Comparison of ENCODE assay signal across 8 cellular contexts in genomic region chr1:62439652-62440371, GRCh38. TPM values are rescaled to one million over a fixed set of nuclear protein-coding genes. Genes with fewer than 3 reads are reported as not detected.
DNase-seq lines count a peak whose midpoint lies in the region; ATAC-seq and TF ChIP-seq lines count a peak whose summit lies in the region.

No MANE protein-coding gene starts in this region.

- H3K27me3 ChIP-seq in ACC112 (ENCODE audit: insufficient read depth, low read length) = no peaks in the 10 kb centered on the region
- no peaks in the 10 kb centered on the region for H3K27me3 ChIP-seq in adipocyte (replicated peaks; ENCODE audit: control insufficient read depth, insufficient read depth, low read length)
- H3K27me3 ChIP-seq in foreskin keratinocyte = no peaks in the 10 kb centered on the region

- peaks cover 24% of the 10 kb centered on the region for H3K4me1 ChIP-seq in ACC112 (ENCODE audit: control insufficient read depth, insufficient read depth, low read length, unreplicated experiment)
- H3K4me1 ChIP-seq in adipocyte (ENCODE audit: control insufficient read depth, insufficient read depth, low read length) = peaks cover 16% of the 10 kb centered on the region
- H3K4me1 ChIP-seq in foreskin keratinocyte = peaks cover 9% of the 10 kb centered on the region

- H3K4me3 ChIP-seq in ACC112 (ENCODE audit: low read depth, low read length) = peak overlapping the region; percentile 92
- H3K4me3 ChIP-seq in adipocyte (ENCODE audit: low read length) = peak overlapping the region; percentile 43

- DNase-seq in adipocyte (ENCODE audit: low read depth) = no peak
- no peak for DNase-seq in substantia nigra (lab: John Stamatoyannopoulos, UW)
- DNase-seq in cerebellar cortex (ENCODE audit: low spot score) = no peak
- DNase-seq in foreskin keratinocyte = no peak
- DNase-seq in amniotic stem cell (lab: John Stamatoyannopoulos, UW) = no peak

- peak overlapping the region; percentile 65 for H3K9ac ChIP-seq in adipocyte (ENCODE audit: low read length)

- TF ChIP-seq CTCF in foreskin keratinocyte (conservative IDR thresholded peaks at IDR 0.05) = no peak

- no peak overlapping the region for H2AFZ ChIP-seq in ACC112 (ENCODE audit: low read length, unreplicated experiment)

- H3K27ac ChIP-seq in ACC112 (ENCODE audit: low read depth, low read length) (no peak overlapping the region), substantia nigra (ENCODE audit: low read depth, low read length, poor library complexity, severe bottlenecking) (no peak overlapping the region), foreskin keratinocyte (no peak overlapping the region)

- peaks cover 31% of the 10 kb centered on the region for H3K36me3 ChIP-seq in ACC112 (ENCODE audit: insufficient read depth, low read length)
- peaks cover 22% of the 10 kb centered on the region for H3K36me3 ChIP-seq in adipocyte (ENCODE audit: control insufficient read depth, insufficient read depth, low read length, severe bottlenecking)

- peaks cover 74% of the 10 kb centered on the region for H3K79me2 ChIP-seq in ACC112 (ENCODE audit: control insufficient read depth, insufficient read depth, low read length, unreplicated experiment)

- H3K9me3 ChIP-seq in adipocyte (ENCODE audit: control insufficient read depth, low read length) = no peaks in the 10 kb centered on the region

- peak; percentile 30 for ATAC-seq in GM19351 (IDR thresholded peaks at IDR 0.05; ENCODE audit: unreplicated experiment)
- ATAC-seq in HG03457 (IDR thresholded peaks at IDR 0.05; ENCODE audit: unreplicated experiment) = peak; percentile 28
- no peak for ATAC-seq in foreskin keratinocyte

RNA-seq across cellular contexts. Expression of gene USP1, which starts 3.0 kb away (rescaled TPM):
- 42.7 and 49.2 TPM in 2 replicates for total RNA-seq in foreskin keratinocyte
- 15.4 and 21.1 TPM in 2 replicates for polyA plus RNA-seq in foreskin keratinocyte
